In the genomic region with DNA sequence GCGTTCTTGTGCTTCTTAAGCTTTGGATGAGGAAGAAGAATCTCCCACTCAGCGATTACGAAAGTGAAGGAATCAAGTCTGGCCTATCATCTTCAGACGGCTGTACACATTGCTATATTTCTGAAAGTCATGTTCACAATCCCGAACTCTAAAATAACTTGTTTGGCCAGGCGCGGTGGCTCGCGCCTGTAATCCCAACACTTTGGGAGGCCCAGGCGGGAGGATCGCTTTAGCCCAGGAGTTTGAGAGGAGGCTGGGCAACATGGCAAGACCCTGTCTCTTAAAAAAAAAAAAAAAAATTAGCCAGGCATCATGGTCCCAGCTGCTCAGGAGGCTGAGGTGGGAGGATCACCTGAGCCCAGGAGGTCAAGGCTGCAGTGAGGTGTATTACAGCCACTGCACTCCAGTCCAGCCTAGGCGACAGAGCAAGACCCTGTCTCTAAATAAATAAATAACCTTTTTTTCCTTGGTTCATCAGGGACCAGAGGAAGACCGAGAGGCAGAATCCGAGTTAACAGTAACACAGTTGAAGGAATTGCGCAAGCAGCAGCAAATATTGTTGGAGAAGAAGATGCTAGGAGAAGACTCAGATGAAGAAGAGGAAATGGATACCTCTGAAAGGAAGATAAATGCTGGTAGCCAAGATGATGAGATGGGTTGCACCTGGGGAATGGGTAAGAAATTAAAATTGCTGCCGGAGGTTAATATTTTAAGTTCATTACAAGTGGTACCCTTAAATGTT, we compare ENCODE assay signal across 9 cellular contexts.
DNase-seq lines count a peak whose midpoint lies in the region; ATAC-seq and TF ChIP-seq lines count a peak whose summit lies in the region.
"Had no signal": no experiment of that assay in that cellular context is flagged by ENCODE, and none has a peak within 500 bp of the region (broad histone marks: within the 10 kb centered on the region; RNA-seq: fewer than 3 reads in every experiment).

No MANE protein-coding gene starts in this region.

- ATAC-seq in HG03571 (IDR thresholded peaks at IDR 0.05; ENCODE audit: unreplicated experiment): no peak

- H3K9me3 ChIP-seq in KOPT-K1 (ENCODE audit: insufficient read depth, low read length, poor library complexity, severe bottlenecking) (no peaks in the 10 kb centered on the region), muscle layer of duodenum (ENCODE audit: control insufficient read depth in 1 of 2, low read length in 2 of 2) (no peaks in the 10 kb centered on the region)

- H3K36me3 ChIP-seq in KOPT-K1 (ENCODE audit: insufficient read depth, low read length): peaks cover 49% of the 10 kb centered on the region
- peaks cover 27 to 48% of the 10 kb centered on the region in 2 donors for H3K36me3 ChIP-seq in muscle layer of duodenum (ENCODE audit: control insufficient read depth in 1 of 2, insufficient read depth in 2 of 2, low read length in 2 of 2)

- peaks cover 18 to 31% of the 10 kb centered on the region in 2 donors for H3K4me1 ChIP-seq in muscle layer of duodenum (ENCODE audit: control insufficient read depth in 1 of 2, insufficient read depth in 2 of 2, low read length in 2 of 2)

- H3K4me3 ChIP-seq in AG09309 (ENCODE audit: control insufficient read depth, low read depth, low read length) (peak overlapping the region; percentile 88), cardiac fibroblast (replicated peaks in 1 of 2; ENCODE audit: low read depth in 2 of 2, low read length in 2 of 2) (peak overlapping the region; percentile 96 to 98), muscle layer of duodenum (ENCODE audit: low read depth in 1 of 2, low read length in 2 of 2) (peak overlapping the region; percentile 96 to 99)

- CTCF ChIA-PET in GM10248 (lab: Yijun Ruan, JAX): interaction anchor here (1.0 to 11.0 kb wide), 3 partner anchors 10 to 18 kb away, joined by 3 to 111 read pairs (median 6); no protein-coding TSS in a partner anchor

- TF ChIP-seq CTCF in AG09309 (IDR thresholded peaks at IDR 0.05; ENCODE audit: control insufficient read depth, insufficient read depth, low read depth, low read length, missing control alignments) (no peak), cardiac fibroblast (IDR thresholded peaks at IDR 0.05; ENCODE audit: low read depth, low read length) (no peak), GM10248 (IDR thresholded peaks at IDR 0.05; ENCODE audit: control extremely low read depth, extremely low read depth, low read depth, missing control alignments) (no peak)

- H3K27me3 ChIP-seq in muscle layer of duodenum (ENCODE audit: low read depth, low read length): no peaks in the 10 kb centered on the region

- POLR2A ChIA-PET in GM10248 (lab: Yijun Ruan, JAX): interaction anchor here (1.1 kb wide), 1 partner anchor 10 kb away, joined by 3 read pairs; no protein-coding TSS in a partner anchor

- DNase-seq in AG09309 (ENCODE audit: low read depth) (no peak), cardiac fibroblast (ENCODE audit: low read depth in 2 of 2) (no peak), SHP77 (lab: John Stamatoyannopoulos, UW) (no peak), GM10248 (ENCODE audit: extremely low spot score) (no peak), GF-D8 (lab: John Stamatoyannopoulos, UW) (no peak)
- DNase-seq: hippocampal formation had no signal

- peak overlapping the region; percentile 81 for H3K27ac ChIP-seq in KOPT-K1 (ENCODE audit: low read depth, low read length, poor library complexity, severe bottlenecking)
- H3K27ac ChIP-seq in muscle layer of duodenum (ENCODE audit: low read length): no peak overlapping the region
